ENCODE assay signal across 24 cellular contexts in genomic region chr12:63966603-63966975, GRCh38.
A peak's percentile ranks its signal among the peaks of the same experiment; 100 is the strongest.
DNase-seq lines count a peak whose midpoint lies in the region; ATAC-seq and TF ChIP-seq lines count a peak whose summit lies in the region.
"Had no signal": no experiment of that assay in that cellular context is flagged by ENCODE, and none has a peak within 500 bp of the region (broad histone marks: within the 10 kb centered on the region; RNA-seq: fewer than 3 reads in every experiment).

No MANE protein-coding gene starts in this region.

- H3K27me3 Mint-ChIP-seq in chondrocyte (ENCODE audit: low read depth), result no peaks in the 10 kb centered on the region
- peaks cover 2% of the 10 kb centered on the region for H3K27me3 Mint-ChIP-seq in neural progenitor cell (ENCODE audit: insufficient read depth, low read depth)
- peaks cover 30% of the 10 kb centered on the region for H3K27me3 Mint-ChIP-seq in T-helper 17 cell

- DNase-seq in GM23248 (no peak), IMR-90 (no peak), chondrocyte (ENCODE audit: low spot score) (no peak), neural progenitor cell (ENCODE audit: low spot score) (no peak), NK-92 (lab: John Stamatoyannopoulos, UW; ENCODE audit: unreplicated experiment) (no peak), NCI-H2107 treated with DMSO at 0.1 percent for 48 hours (lab: John Stamatoyannopoulos, UW; ENCODE audit: unreplicated experiment) (no peak), T-helper 17 cell (no peak)
- DNase-seq: Caco-2; CD8-positive, alpha-beta T cell; KBM-7; NCI-H1417; NCI-H1694; NCI-H2029 treated with DMSO at 0.1 percent for 48 hours; NCI-H2171 treated with DMSO at 0.1 percent for 48 hours; NCI-H524; NCI-H82; SHP77 treated with DMSO at 0.1 percent for 48 hours; T-helper 1 cell had no signal

- H3K36me3 ChIP-seq in GM23248 (ENCODE audit: low read depth) (no peaks in the 10 kb centered on the region), IMR-90 (ENCODE audit: control insufficient read depth, insufficient read depth, low read length) (peaks cover 3% of the 10 kb centered on the region; the same call in 1 of the 2 replicates), neural progenitor cell (no peaks in the 10 kb centered on the region)

- peak overlapping the region; percentile 60 for H3K14ac ChIP-seq in IMR-90 (replicated peaks; ENCODE audit: low read depth, low read length)

- 0 out of 2 replicates have a peak overlapping the region, but pooled peaks have one; percentile 30 for H2BK120ac ChIP-seq in IMR-90 (ENCODE audit: low read depth, low read length)

- H3K79me1 ChIP-seq in IMR-90 (ENCODE audit: low read depth in 1 of 2, low read length in 2 of 2), result peaks cover 23 to 68% of the 10 kb centered on the region in 2 experiments

- no peaks in the 10 kb centered on the region for H4K20me1 ChIP-seq in GM23248 (ENCODE audit: insufficient read depth)
- H4K20me1 ChIP-seq in IMR-90 (ENCODE audit: insufficient read depth, low read length), result peaks cover 21% of the 10 kb centered on the region; the same call in 1 of the 2 replicates
- no peaks in the 10 kb centered on the region for H4K20me1 ChIP-seq in neural progenitor cell (ENCODE audit: low read depth)

- peak overlapping the region; percentile 52 for H2BK5ac ChIP-seq in IMR-90 (ENCODE audit: low read depth, low read length, poor library complexity, severe bottlenecking)

- H2AFZ ChIP-seq in GM23248 (no peak overlapping the region), IMR-90 (replicated peaks; ENCODE audit: low read length, poor library complexity) (no peak overlapping the region), neural progenitor cell (replicated peaks) (no peak overlapping the region)

- peak overlapping the region; percentile 24; the same call in 1 of the 2 replicates for H3K18ac ChIP-seq in IMR-90 (ENCODE audit: low read depth, low read length)

- no peak for TF ChIP-seq POLR2A in IMR-90 (IDR thresholded peaks at IDR 0.05; ENCODE audit: low read depth, low read length)

- H3K9me2 ChIP-seq in GM23248 (ENCODE audit: insufficient read depth), result no peaks in the 10 kb centered on the region

- H4K91ac ChIP-seq in IMR-90 (ENCODE audit: insufficient read depth, low read depth, low read length), result no peak overlapping the region

- in situ Hi-C loops in GM23248 (cut with MboI) (no loop called here), IMR-90 (cut with MboI; ENCODE audit: low sequenced_read_pairs) (no loop called here)

- H3K4me1 Mint-ChIP-seq in chondrocyte (ENCODE audit: low read depth) (peaks cover 45% of the 10 kb centered on the region), neural progenitor cell (peaks cover 45% of the 10 kb centered on the region), T-helper 17 cell (peaks cover 4% of the 10 kb centered on the region)
- H3K4me1 Mint-ChIP-seq: B cell had no signal

- peaks cover 17% of the 10 kb centered on the region for H3K9me1 ChIP-seq in IMR-90 (ENCODE audit: insufficient read depth, low read length)

- H4K8ac ChIP-seq in IMR-90 (ENCODE audit: low read depth in 2 of 2, low read length in 2 of 2), result peak overlapping the region in 1 of 2 experiments; percentile 28; a peak in 1 of 4 replicates

- no peak for TF ChIP-seq RAD21 in IMR-90 (IDR thresholded peaks at IDR 0.05; ENCODE audit: low read length)

- no peaks in the 10 kb centered on the region for H3K27me3 ChIP-seq in GM23248 (replicated peaks; ENCODE audit: insufficient read depth)
- no peaks in the 10 kb centered on the region for H3K27me3 ChIP-seq in IMR-90 (ENCODE audit: control insufficient read depth, insufficient read depth, low read length)
- no peaks in the 10 kb centered on the region for H3K27me3 ChIP-seq in neural progenitor cell
- H3K27me3 ChIP-seq: MG63 had no signal

- no peaks in the 10 kb centered on the region for H3K9me3 Mint-ChIP-seq in chondrocyte (ENCODE audit: low read depth)
- no peaks in the 10 kb centered on the region for H3K9me3 Mint-ChIP-seq in neural progenitor cell
- H3K9me3 Mint-ChIP-seq: CD8-positive, alpha-beta T cell had no signal

- dilution Hi-C loops in IMR-90 (cut with HindIII; ENCODE audit: low sequenced_read_pairs, unreplicated experiment), result no loop called here

- H3K4me2 ChIP-seq in GM23248 (ENCODE audit: unreplicated experiment) (no peak overlapping the region), IMR-90 (ENCODE audit: low read depth, low read length) (no peak overlapping the region), neural progenitor cell (no peak overlapping the region)

- CTCF ChIA-PET in IMR-90 (lab: Yijun Ruan, JAX), result interaction anchor here (0.7 kb wide), 1 partner anchor 116 kb away, joined by 5 read pairs; no protein-coding TSS in a partner anchor

- ATAC-seq in IMR-90 (ENCODE audit: low read depth), result no peak
- ATAC-seq in GM21360 (IDR thresholded peaks at IDR 0.05; ENCODE audit: unreplicated experiment), result no peak
- no peak for ATAC-seq in T-helper 17 cell
- ATAC-seq: CD8-positive, alpha-beta T cell; GM12878 had no signal

- H3K4me3 Mint-ChIP-seq in chondrocyte (ENCODE audit: unreplicated experiment), result no peak overlapping the region
- H3K4me3 Mint-ChIP-seq in neural progenitor cell, result no peak overlapping the region
- no peak overlapping the region for H3K4me3 Mint-ChIP-seq in T-helper 17 cell
- H3K4me3 Mint-ChIP-seq: B cell; CD8-positive, alpha-beta T cell had no signal

- WGBS in GM23248 (ENCODE audit: low coverage in 1 of 2, low lambda C conversion rate in 2 of 2, missing lambda C conversion rate in 2 of 2), 2 experiments, result 100% methylated on average over 2 of the region's 2 CpGs
- WGBS in IMR-90 (ENCODE audit: extremely low coverage in 2 of 2, insufficient read length in 1 of 2), 2 experiments, result no CpG with 5 or more reads among the region's 2 CpGs

- H3K36me3 Mint-ChIP-seq in chondrocyte (ENCODE audit: low read depth) (no peaks in the 10 kb centered on the region), neural progenitor cell (no peaks in the 10 kb centered on the region), T-helper 17 cell (ENCODE audit: low read depth) (no peaks in the 10 kb centered on the region)
- H3K36me3 Mint-ChIP-seq: CD8-positive, alpha-beta T cell had no signal

- peak overlapping the region; percentile 58; the same call in 1 of the 2 replicates for H3K23ac ChIP-seq in IMR-90 (ENCODE audit: low read depth, low read length)

- H3K4me3 ChIP-seq in GM23248 (no peak overlapping the region), IMR-90 (ENCODE audit: insufficient read depth, low read depth, low read length) (no peak overlapping the region), neural progenitor cell (no peak overlapping the region)
- H3K4me3 ChIP-seq: GM12878, MG63 had no signal

- POLR2A ChIA-PET in IMR-90 (lab: Charles Lee; ENCODE audit: unreplicated experiment), result no interaction called here

- H3K9me3 ChIP-seq in GM23248 (ENCODE audit: low read depth) (no peaks in the 10 kb centered on the region), IMR-90 (ENCODE audit: control insufficient read depth, insufficient read depth, low read length) (no peaks in the 10 kb centered on the region), neural progenitor cell (ENCODE audit: low read depth) (no peaks in the 10 kb centered on the region), T-helper 17 cell (ENCODE audit: control insufficient read depth, low read length, poor library complexity, severe bottlenecking) (no peaks in the 10 kb centered on the region)
- H3K9me3 ChIP-seq: Caco-2, MG63 had no signal

- H3K4me1 ChIP-seq in GM23248 (ENCODE audit: insufficient read depth), result peaks cover 64% of the 10 kb centered on the region
- H3K4me1 ChIP-seq in IMR-90 (ENCODE audit: control insufficient read depth, insufficient read depth, low read length), result peaks cover 18% of the 10 kb centered on the region
- H3K4me1 ChIP-seq in neural progenitor cell, result peaks cover 15% of the 10 kb centered on the region

- H3K9ac ChIP-seq in GM23248 (peak overlapping the region; percentile 52; the same call in 1 of the 2 replicates), IMR-90 (ENCODE audit: low read depth, low read length) (no peak overlapping the region), neural progenitor cell (no peak overlapping the region)

- H3K27ac ChIP-seq in GM23248 (peak overlapping the region; percentile 89), IMR-90 (ENCODE audit: insufficient read depth, low read length) (no peak overlapping the region), neural progenitor cell (no peak overlapping the region)
- H3K27ac ChIP-seq: C4-2B, RWPE1 had no signal

- intact Hi-C loops in IMR-90 (cut with micrococcal nuclease), result no loop called here

- H3K56ac ChIP-seq in IMR-90 (ENCODE audit: extremely low read depth, insufficient read depth, low read length), result no peak overlapping the region

- H3F3A ChIP-seq in GM23248 (ENCODE audit: insufficient read depth) (peaks cover 41% of the 10 kb centered on the region), neural progenitor cell (ENCODE audit: low read depth) (no peaks in the 10 kb centered on the region)

- H2BK15ac ChIP-seq in IMR-90 (ENCODE audit: low read depth, low read length), result no peak overlapping the region

- no peak overlapping the region for H2AK9ac ChIP-seq in IMR-90 (replicated peaks; ENCODE audit: low read depth, low read length, poor library complexity)

- no TSS peak for BruUV-seq in IMR-90 (replicated peaks; lab: Mats Ljungman, UMichigan)

- peak overlapping the region; percentile 61 for H2AK5ac ChIP-seq in IMR-90 (ENCODE audit: low read depth, low read length)

- peaks cover 100% of the 10 kb centered on the region for H3K79me2 ChIP-seq in GM23248 (ENCODE audit: insufficient read depth)
- H3K79me2 ChIP-seq in neural progenitor cell (ENCODE audit: low read depth), result no peaks in the 10 kb centered on the region

- H3K27ac Mint-ChIP-seq in chondrocyte (ENCODE audit: unreplicated experiment) (peak overlapping the region; percentile 8), neural progenitor cell (peak overlapping the region; percentile 9), T-helper 17 cell (no peak overlapping the region)
- H3K27ac Mint-ChIP-seq: B cell; CD8-positive, alpha-beta T cell had no signal

- H4K5ac ChIP-seq in IMR-90 (ENCODE audit: low read depth, low read length), result peak overlapping the region; percentile 30; the same call in 1 of the 2 replicates

- H2BK20ac ChIP-seq in IMR-90 (ENCODE audit: low read depth, low read length), result no peak overlapping the region

- TF ChIP-seq CTCF in IMR-90 (conservative IDR thresholded peaks at IDR 0.05; ENCODE audit: low read depth, low read length) (no peak), chondrocyte (IDR thresholded peaks at IDR 0.05) (no peak), neural progenitor cell (IDR thresholded peaks at IDR 0.05) (no peak)

- H3K4ac ChIP-seq in IMR-90 (ENCODE audit: low read depth, low read length), result no peak overlapping the region

TF ChIP-seq in IMR-90, 13 proteins besides CTCF, POLR2A, EP300 and RAD21 (continues in another document):
- TF ChIP-seq RFX5 (IDR thresholded peaks at IDR 0.05; ENCODE audit: low read depth, low read length), result no peak
- TF ChIP-seq MXI1 (IDR thresholded peaks at IDR 0.05; ENCODE audit: borderline replicate concordance, low read depth, low read length), result no peak
- no peak for TF ChIP-seq MAZ (IDR thresholded peaks at IDR 0.05; ENCODE audit: borderline replicate concordance, low read depth, low read length)
- no peak for TF ChIP-seq NFE2L2 (IDR thresholded peaks at IDR 0.05; ENCODE audit: low read depth, low read length)
- no peak for TF ChIP-seq SMC3 (IDR thresholded peaks at IDR 0.05; ENCODE audit: low read depth, low read length)
- TF ChIP-seq RCOR1 (IDR thresholded peaks at IDR 0.05; ENCODE audit: insufficient replicate concordance, low read length), result no peak
- no peak for TF ChIP-seq CHD1 (IDR thresholded peaks at IDR 0.05; ENCODE audit: low read depth, low read length)
